In genomic region chr1:185170291-185170848, GRCh38 we compare ENCODE assay signal across 8 cellular contexts. TPM values are rescaled to one million over a fixed set of nuclear protein-coding genes. Genes with fewer than 3 reads are reported as not detected.
DNase-seq lines count a peak whose midpoint lies in the region; ATAC-seq and TF ChIP-seq lines count a peak whose summit lies in the region.

No MANE protein-coding gene starts in this region.

- H2AFZ ChIP-seq in fibroblast of lung (ENCODE audit: low read length) = peak overlapping the region; percentile 81

- peak; percentile 69 for DNase-seq in EH (ENCODE audit: low read depth)
- DNase-seq in NCI-H524 (lab: John Stamatoyannopoulos, UW) = peak; percentile 80 to 89
- DNase-seq in activated CD4-positive, alpha-beta memory T cell treated with anti-CD3 and anti-CD28 coated beads, Interleukin-2, amount 10 ng/mL, durations not matched to agents 7 days and 5 days = peak; percentile 40
- peak; percentile 48 to 76 for DNase-seq in fibroblast of lung (ENCODE audit: low read depth in 2 of 2)
- DNase-seq in natural killer cell treated with Interleukin-12 subunit alpha and Interleukin-12 subunit beta and Interleukin-15 and Interleukin-18, amount 100 ng/mL, for 72 hours (ENCODE audit: low spot score) = no peak
- DNase-seq in 8988T = no peak

- H3K9ac ChIP-seq in fibroblast of lung (ENCODE audit: insufficient read depth, low read length) = no peak overlapping the region

- CTCF ChIA-PET in activated CD4-positive, alpha-beta memory T cell treated with anti-CD3 and anti-CD28 coated beads, Interleukin-2, amount 10 ng/mL, durations not matched to agents 7 days and 5 days (lab: Charles Lee) = interaction anchor here (0.5 to 3.2 kb wide), 31 partner anchors 9 to 784 kb away, joined by 3 to 34 read pairs (median 4); partner anchors contain the start of genes C1orf21, SWT1 and TRMT1L

- H3K9me3 ChIP-seq in fibroblast of lung (ENCODE audit: control insufficient read depth, insufficient read depth, low read depth, low read length) = no peaks in the 10 kb centered on the region

- peak; percentile 68 for TF ChIP-seq CTCF in fibroblast of lung (conservative IDR thresholded peaks at IDR 0.05 in 1 of 2, IDR thresholded peaks at IDR 0.05 in 1 of 2; ENCODE audit: low read depth in 1 of 2, low read length in 2 of 2)

- H3K36me3 ChIP-seq in fibroblast of lung (ENCODE audit: control insufficient read depth, insufficient read depth, low read length) = no peaks in the 10 kb centered on the region

- peaks cover 6% of the 10 kb centered on the region for H3K36me3 Mint-ChIP-seq in activated CD4-positive, alpha-beta memory T cell treated with anti-CD3 and anti-CD28 coated beads, Interleukin-2, amount 10 ng/mL, durations not matched to agents 7 days and 5 days (ENCODE audit: low read depth)
- no peaks in the 10 kb centered on the region for H3K36me3 Mint-ChIP-seq in natural killer cell treated with Interleukin-12 subunit alpha and Interleukin-12 subunit beta and Interleukin-15 and Interleukin-18, amount 100 ng/mL, for 72 hours

- ATAC-seq in GM21390 (IDR thresholded peaks at IDR 0.05; ENCODE audit: unreplicated experiment) (peak; percentile 94), HG03558 (IDR thresholded peaks at IDR 0.05; ENCODE audit: extremely low read depth, unreplicated experiment) (peak; percentile 67)
- ATAC-seq in natural killer cell treated with Interleukin-12 subunit alpha and Interleukin-12 subunit beta and Interleukin-15 and Interleukin-18, amount 100 ng/mL, for 72 hours = peak; percentile 50 to 67

- peaks cover 18% of the 10 kb centered on the region for H3K4me1 Mint-ChIP-seq in activated CD4-positive, alpha-beta memory T cell treated with anti-CD3 and anti-CD28 coated beads, Interleukin-2, amount 10 ng/mL, durations not matched to agents 7 days and 5 days
- peaks cover 0 to 5% of the 10 kb centered on the region in 2 donors for H3K4me1 Mint-ChIP-seq in natural killer cell treated with Interleukin-12 subunit alpha and Interleukin-12 subunit beta and Interleukin-15 and Interleukin-18, amount 100 ng/mL, for 72 hours (ENCODE audit: low read depth in 2 of 2)

- H3K4me3 ChIP-seq in fibroblast of lung (replicated peaks in 1 of 4; ENCODE audit: control extremely low read depth in 1 of 4, insufficient read depth in 1 of 4, low read depth in 3 of 4, low read length in 4 of 4) = no peak overlapping the region

- H3K27ac ChIP-seq in fibroblast of lung (ENCODE audit: insufficient read depth, low read length) = no peak overlapping the region

- H3K4me3 Mint-ChIP-seq in activated CD4-positive, alpha-beta memory T cell treated with anti-CD3 and anti-CD28 coated beads, Interleukin-2, amount 10 ng/mL, durations not matched to agents 7 days and 5 days = no peak overlapping the region
- no peak overlapping the region for H3K4me3 Mint-ChIP-seq in natural killer cell treated with Interleukin-12 subunit alpha and Interleukin-12 subunit beta and Interleukin-15 and Interleukin-18, amount 100 ng/mL, for 72 hours

- H4K20me1 ChIP-seq in fibroblast of lung (ENCODE audit: control insufficient read depth, extremely low read depth, insufficient read depth, low read length) = no peaks in the 10 kb centered on the region

- H3K27me3 Mint-ChIP-seq in activated CD4-positive, alpha-beta memory T cell treated with anti-CD3 and anti-CD28 coated beads, Interleukin-2, amount 10 ng/mL, durations not matched to agents 7 days and 5 days = no peaks in the 10 kb centered on the region
- H3K27me3 Mint-ChIP-seq in natural killer cell treated with Interleukin-12 subunit alpha and Interleukin-12 subunit beta and Interleukin-15 and Interleukin-18, amount 100 ng/mL, for 72 hours = no peaks in the 10 kb centered on the region

- no peaks in the 10 kb centered on the region for H3K79me2 ChIP-seq in fibroblast of lung (ENCODE audit: control insufficient read depth, insufficient read depth, low read length)

- no peaks in the 10 kb centered on the region for H3K27me3 ChIP-seq in fibroblast of lung (ENCODE audit: control insufficient read depth, insufficient read depth, low read length)

- no peaks in the 10 kb centered on the region for H3K4me1 ChIP-seq in fibroblast of lung (ENCODE audit: control insufficient read depth, extremely low read depth, insufficient read depth, low read length)

- no peak overlapping the region for H3K27ac Mint-ChIP-seq in activated CD4-positive, alpha-beta memory T cell treated with anti-CD3 and anti-CD28 coated beads, Interleukin-2, amount 10 ng/mL, durations not matched to agents 7 days and 5 days
- H3K27ac Mint-ChIP-seq in natural killer cell treated with Interleukin-12 subunit alpha and Interleukin-12 subunit beta and Interleukin-15 and Interleukin-18, amount 100 ng/mL, for 72 hours = no peak overlapping the region

- H3K4me2 ChIP-seq in fibroblast of lung (ENCODE audit: extremely low read depth, insufficient read depth, low read length) = no peak overlapping the region

- H3K9me3 Mint-ChIP-seq in activated CD4-positive, alpha-beta memory T cell treated with anti-CD3 and anti-CD28 coated beads, Interleukin-2, amount 10 ng/mL, durations not matched to agents 7 days and 5 days = no peaks in the 10 kb centered on the region
- no peaks in the 10 kb centered on the region for H3K9me3 Mint-ChIP-seq in natural killer cell treated with Interleukin-12 subunit alpha and Interleukin-12 subunit beta and Interleukin-15 and Interleukin-18, amount 100 ng/mL, for 72 hours

- POLR2A ChIA-PET in activated CD4-positive, alpha-beta memory T cell treated with anti-CD3 and anti-CD28 coated beads, Interleukin-2, amount 10 ng/mL, durations not matched to agents 7 days and 5 days (lab: Charles Lee) = interaction anchor here (0.7 kb wide), 1 partner anchor 14 kb away, joined by 3 read pairs; no protein-coding TSS in a partner anchor

RNA-seq across cellular contexts. Expression of gene SWT1, which starts 13.4 kb away (rescaled TPM):
- 1 to 10 TPM; 4.8 to 5.0 TPM for total RNA-seq in activated CD4-positive, alpha-beta memory T cell treated with anti-CD3 and anti-CD28 coated beads, Interleukin-2, amount 10 ng/mL, durations not matched to agents 7 days and 5 days
- total RNA-seq in fibroblast of lung = 8.4 and 8.7 TPM in 2 replicates
- polyA plus RNA-seq in fibroblast of lung = 2.2 and 3.4 TPM in 2 replicates
- 1.5 and 2.2 TPM in 2 replicates for polyA plus RNA-seq in fibroblast of lung (2012)
- polyA minus RNA-seq in fibroblast of lung (ENCODE audit: low replicate concordance) = 0.12 TPM in 1 of 2 replicates, not detected in the other
- 1 to 10 TPM; 2.2 to 2.3 TPM for total RNA-seq in natural killer cell treated with Interleukin-12 subunit alpha and Interleukin-12 subunit beta and Interleukin-15 and Interleukin-18, amount 100 ng/mL, for 72 hours

RNA-seq across cellular contexts. Expression of gene TRMT1L, which starts 13.6 kb away (rescaled TPM):
- 10 to 100 TPM; 29.8 to 35.8 TPM for total RNA-seq in activated CD4-positive, alpha-beta memory T cell treated with anti-CD3 and anti-CD28 coated beads, Interleukin-2, amount 10 ng/mL, durations not matched to agents 7 days and 5 days
- 22.3 and 26.4 TPM in 2 replicates for total RNA-seq in fibroblast of lung
- 19.4 and 19.6 TPM in 2 replicates for polyA plus RNA-seq in fibroblast of lung
- polyA plus RNA-seq in fibroblast of lung (2012) = 7.5 and 11.3 TPM in 2 replicates
- 5.4 and 19.3 TPM in 2 replicates for polyA minus RNA-seq in fibroblast of lung (ENCODE audit: low replicate concordance)
- 10 to 100 TPM; 10.6 to 15.0 TPM for total RNA-seq in natural killer cell treated with Interleukin-12 subunit alpha and Interleukin-12 subunit beta and Interleukin-15 and Interleukin-18, amount 100 ng/mL, for 72 hours

Comparison
In these comparisons a context has a peak if more than half of its experiments do, and no peak if none do; other contexts are left out.
1. DNase-seq: peak in EH (single experiment), NCI-H524 (2 of 2), activated CD4-positive, alpha-beta memory T cell treated with anti-CD3 and anti-CD28 coated beads, Interleukin-2, amount 10 ng/mL, durations not matched to agents 7 days and 5 days (single experiment) and fibroblast of lung (2 of 2); none in natural killer cell treated with Interleukin-12 subunit alpha and Interleukin-12 subunit beta and Interleukin-15 and Interleukin-18, amount 100 ng/mL, for 72 hours (single experiment) and 8988T (single experiment).
2. Peak in every context shown above with its lines, with median percentiles within 50 percentile points of each other: ATAC-seq.